In genomic region chr5:91706785-91707520, GRCh38 we compare ENCODE assay signal across 1 cellular context.
A peak's percentile ranks its signal among the peaks of the same experiment; 100 is the strongest.
TF ChIP-seq lines count a peak whose summit lies in the region.

No MANE protein-coding gene starts in this region.

TF ChIP-seq in SK-N-SH, 30 proteins besides CTCF, POLR2A, EP300 and RAD21 (continued from another document):
- TF ChIP-seq ZBTB33 (IDR thresholded peaks at IDR 0.05; ENCODE audit: borderline replicate concordance, low read depth) (no peak), EZH2phosphoT487 (IDR thresholded peaks at IDR 0.05; ENCODE audit: borderline replicate concordance, low read depth) (no peak), RCOR1 (IDR thresholded peaks at IDR 0.05; ENCODE audit: low read length) (no peak), USF2 (IDR thresholded peaks at IDR 0.05; ENCODE audit: borderline replicate concordance, low read depth, low read length) (no peak), TAF1 (IDR thresholded peaks at IDR 0.05; ENCODE audit: borderline replicate concordance, low read depth, low read length) (no peak), NFIC (IDR thresholded peaks at IDR 0.05; ENCODE audit: borderline replicate concordance) (peak; percentile 84), POLR2AphosphoS5 (IDR thresholded peaks at IDR 0.05; ENCODE audit: low read depth, low read length) (peak; percentile 68; the same call in 1 of the 2 replicates), REST (IDR thresholded peaks at IDR 0.05; ENCODE audit: low read depth, low read length) (no peak), FOXJ3 (CRISPR knock-in tag; IDR thresholded peaks at IDR 0.05) (no peak), SMC3 (IDR thresholded peaks at IDR 0.05; ENCODE audit: low read depth, low read length) (no peak), RXRA (IDR thresholded peaks at IDR 0.05; ENCODE audit: borderline replicate concordance, low read depth) (peak; percentile 72), FOXM1 (IDR thresholded peaks at IDR 0.05; ENCODE audit: low read depth) (peak; percentile 84; the same call in 1 of the 2 replicates), NRF1 (IDR thresholded peaks at IDR 0.05; ENCODE audit: low read depth, low read length) (no peak), MAX (IDR thresholded peaks at IDR 0.05; ENCODE audit: low read depth) (no peak), USF1 (IDR thresholded peaks at IDR 0.05; ENCODE audit: borderline replicate concordance, low read depth) (no peak), PBX3 (IDR thresholded peaks at IDR 0.05) (peak; percentile 76), TCF12 (IDR thresholded peaks at IDR 0.05) (no peak), ELF1 (IDR thresholded peaks at IDR 0.05) (no peak), YY1 (IDR thresholded peaks at IDR 0.05; ENCODE audit: low read depth) (no peak), FOSL2 (IDR thresholded peaks at IDR 0.05; ENCODE audit: borderline replicate concordance, low read depth) (peak; percentile 49; the same call in 1 of the 2 replicates), GATA2 (CRISPR knock-in tag; IDR thresholded peaks at IDR 0.05) (no peak)
